1 cellular context compared by ENCODE assay signal in genomic region chr12:53210843-53211242, GRCh38.
TF ChIP-seq lines count a peak whose summit lies in the region.

No MANE protein-coding gene starts in this region.

TF ChIP-seq in HCT116, 20 proteins besides CTCF, POLR2A, EP300 and RAD21:
- TF ChIP-seq POLR2AphosphoS5 (IDR thresholded peaks at IDR 0.05; ENCODE audit: low read depth, low read length): no peak
- no peak for TF ChIP-seq EZH2phosphoT487 (IDR thresholded peaks at IDR 0.05; ENCODE audit: borderline replicate concordance)
- no peak for TF ChIP-seq ZNF274 (IDR thresholded peaks at IDR 0.05; ENCODE audit: low read depth, low read length)
- TF ChIP-seq ELF1 (IDR thresholded peaks at IDR 0.05; ENCODE audit: borderline replicate concordance, low read depth): no peak
- TF ChIP-seq EGR1 (IDR thresholded peaks at IDR 0.05; ENCODE audit: low read depth): no peak
- TF ChIP-seq REST (IDR thresholded peaks at IDR 0.05; ENCODE audit: low read depth): no peak
- TF ChIP-seq FOSL1 (IDR thresholded peaks at IDR 0.05; ENCODE audit: low read depth): no peak
- TF ChIP-seq SRF (IDR thresholded peaks at IDR 0.05; ENCODE audit: low read depth): no peak
- TF ChIP-seq ATF3 (IDR thresholded peaks at IDR 0.05): no peak
- no peak for TF ChIP-seq EZH2 (IDR thresholded peaks at IDR 0.05)
- no peak for TF ChIP-seq SP1 (IDR thresholded peaks at IDR 0.05; ENCODE audit: low read depth)
- TF ChIP-seq JUND (IDR thresholded peaks at IDR 0.05): no peak
- TF ChIP-seq CEBPB (IDR thresholded peaks at IDR 0.05; ENCODE audit: low read depth): no peak
- TF ChIP-seq TCF7L2 (IDR thresholded peaks at IDR 0.05; ENCODE audit: borderline replicate concordance, extremely low read depth, insufficient read depth, insufficient read length): no peak
- TF ChIP-seq ZBTB33 (IDR thresholded peaks at IDR 0.05; ENCODE audit: extremely low read depth, insufficient replicate concordance, low read length): no peak
- TF ChIP-seq CBX3 (IDR thresholded peaks at IDR 0.05; ENCODE audit: low read depth): no peak
